1 cellular context compared by ENCODE assay signal in genomic region chr20:10263385-10264165, GRCh38.
TF ChIP-seq lines count a peak whose summit lies in the region.

No MANE protein-coding gene starts in this region.

TF ChIP-seq in IMR-90, 13 proteins besides CTCF, POLR2A, EP300 and RAD21 (continued from another document):
- TF ChIP-seq RFX5 (IDR thresholded peaks at IDR 0.05; ENCODE audit: low read depth, low read length) (no peak), SMC3 (IDR thresholded peaks at IDR 0.05; ENCODE audit: low read depth, low read length) (no peak), CHD1 (IDR thresholded peaks at IDR 0.05; ENCODE audit: low read depth, low read length) (no peak)
